In genomic region chr17:5281814-5282638, GRCh38 we compare ENCODE assay signal across 1 cellular context.
TF ChIP-seq lines count a peak whose summit lies in the region.

A gene with protein sequence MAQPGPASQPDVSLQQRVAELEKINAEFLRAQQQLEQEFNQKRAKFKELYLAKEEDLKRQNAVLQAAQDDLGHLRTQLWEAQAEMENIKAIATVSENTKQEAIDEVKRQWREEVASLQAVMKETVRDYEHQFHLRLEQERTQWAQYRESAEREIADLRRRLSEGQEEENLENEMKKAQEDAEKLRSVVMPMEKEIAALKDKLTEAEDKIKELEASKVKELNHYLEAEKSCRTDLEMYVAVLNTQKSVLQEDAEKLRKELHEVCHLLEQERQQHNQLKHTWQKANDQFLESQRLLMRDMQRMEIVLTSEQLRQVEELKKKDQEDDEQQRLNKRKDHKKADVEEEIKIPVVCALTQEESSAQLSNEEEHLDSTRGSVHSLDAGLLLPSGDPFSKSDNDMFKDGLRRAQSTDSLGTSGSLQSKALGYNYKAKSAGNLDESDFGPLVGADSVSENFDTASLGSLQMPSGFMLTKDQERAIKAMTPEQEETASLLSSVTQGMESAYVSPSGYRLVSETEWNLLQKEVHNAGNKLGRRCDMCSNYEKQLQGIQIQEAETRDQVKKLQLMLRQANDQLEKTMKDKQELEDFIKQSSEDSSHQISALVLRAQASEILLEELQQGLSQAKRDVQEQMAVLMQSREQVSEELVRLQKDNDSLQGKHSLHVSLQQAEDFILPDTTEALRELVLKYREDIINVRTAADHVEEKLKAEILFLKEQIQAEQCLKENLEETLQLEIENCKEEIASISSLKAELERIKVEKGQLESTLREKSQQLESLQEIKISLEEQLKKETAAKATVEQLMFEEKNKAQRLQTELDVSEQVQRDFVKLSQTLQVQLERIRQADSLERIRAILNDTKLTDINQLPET (plus strand): TSS chr17:5282284. CDS start chr17:5282487, 203 bp downstream.

TF ChIP-seq in WTC11, 78 proteins besides CTCF, POLR2A, EP300 and RAD21 (continued from another document):
- TF ChIP-seq, protein P1, sequence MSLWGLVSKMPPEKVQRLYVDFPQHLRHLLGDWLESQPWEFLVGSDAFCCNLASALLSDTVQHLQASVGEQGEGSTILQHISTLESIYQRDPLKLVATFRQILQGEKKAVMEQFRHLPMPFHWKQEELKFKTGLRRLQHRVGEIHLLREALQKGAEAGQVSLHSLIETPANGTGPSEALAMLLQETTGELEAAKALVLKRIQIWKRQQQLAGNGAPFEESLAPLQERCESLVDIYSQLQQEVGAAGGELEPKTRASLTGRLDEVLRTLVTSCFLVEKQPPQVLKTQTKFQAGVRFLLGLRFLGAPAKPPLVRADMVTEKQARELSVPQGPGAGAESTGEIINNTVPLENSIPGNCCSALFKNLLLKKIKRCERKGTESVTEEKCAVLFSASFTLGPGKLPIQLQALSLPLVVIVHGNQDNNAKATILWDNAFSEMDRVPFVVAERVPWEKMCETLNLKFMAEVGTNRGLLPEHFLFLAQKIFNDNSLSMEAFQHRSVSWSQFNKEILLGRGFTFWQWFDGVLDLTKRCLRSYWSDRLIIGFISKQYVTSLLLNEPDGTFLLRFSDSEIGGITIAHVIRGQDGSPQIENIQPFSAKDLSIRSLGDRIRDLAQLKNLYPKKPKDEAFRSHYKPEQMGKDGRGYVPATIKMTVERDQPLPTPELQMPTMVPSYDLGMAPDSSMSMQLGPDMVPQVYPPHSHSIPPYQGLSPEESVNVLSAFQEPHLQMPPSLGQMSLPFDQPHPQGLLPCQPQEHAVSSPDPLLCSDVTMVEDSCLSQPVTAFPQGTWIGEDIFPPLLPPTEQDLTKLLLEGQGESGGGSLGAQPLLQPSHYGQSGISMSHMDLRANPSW (CRISPR knock-in tag; conservative IDR thresholded peaks at IDR 0.05; ENCODE audit: low read depth): 0 out of 2 replicates have a peak, but pooled peaks have one; percentile 49
- TF ChIP-seq, protein P2, sequence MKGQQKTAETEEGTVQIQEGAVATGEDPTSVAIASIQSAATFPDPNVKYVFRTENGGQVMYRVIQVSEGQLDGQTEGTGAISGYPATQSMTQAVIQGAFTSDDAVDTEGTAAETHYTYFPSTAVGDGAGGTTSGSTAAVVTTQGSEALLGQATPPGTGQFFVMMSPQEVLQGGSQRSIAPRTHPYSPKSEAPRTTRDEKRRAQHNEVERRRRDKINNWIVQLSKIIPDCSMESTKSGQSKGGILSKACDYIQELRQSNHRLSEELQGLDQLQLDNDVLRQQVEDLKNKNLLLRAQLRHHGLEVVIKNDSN (CRISPR knock-in tag; IDR thresholded peaks at IDR 0.05): peak; percentile 96
- TF ChIP-seq NR3C1 (CRISPR knock-in tag; conservative IDR thresholded peaks at IDR 0.05; ENCODE audit: low read depth): 0 out of 2 replicates have a peak, but pooled peaks have one; percentile 40
- peak; percentile 36; the same call in 1 of the 2 replicates for TF ChIP-seq ZNF423 (CRISPR knock-in tag; IDR thresholded peaks at IDR 0.05)
- 0 out of 2 replicates have a peak, but pooled peaks have one; percentile 75 for TF ChIP-seq FOXP1 (CRISPR knock-in tag; IDR thresholded peaks at IDR 0.05; ENCODE audit: borderline replicate concordance)
- TF ChIP-seq SP1 (CRISPR knock-in tag; conservative IDR thresholded peaks at IDR 0.05): peak; percentile 80
- TF ChIP-seq, protein P3, sequence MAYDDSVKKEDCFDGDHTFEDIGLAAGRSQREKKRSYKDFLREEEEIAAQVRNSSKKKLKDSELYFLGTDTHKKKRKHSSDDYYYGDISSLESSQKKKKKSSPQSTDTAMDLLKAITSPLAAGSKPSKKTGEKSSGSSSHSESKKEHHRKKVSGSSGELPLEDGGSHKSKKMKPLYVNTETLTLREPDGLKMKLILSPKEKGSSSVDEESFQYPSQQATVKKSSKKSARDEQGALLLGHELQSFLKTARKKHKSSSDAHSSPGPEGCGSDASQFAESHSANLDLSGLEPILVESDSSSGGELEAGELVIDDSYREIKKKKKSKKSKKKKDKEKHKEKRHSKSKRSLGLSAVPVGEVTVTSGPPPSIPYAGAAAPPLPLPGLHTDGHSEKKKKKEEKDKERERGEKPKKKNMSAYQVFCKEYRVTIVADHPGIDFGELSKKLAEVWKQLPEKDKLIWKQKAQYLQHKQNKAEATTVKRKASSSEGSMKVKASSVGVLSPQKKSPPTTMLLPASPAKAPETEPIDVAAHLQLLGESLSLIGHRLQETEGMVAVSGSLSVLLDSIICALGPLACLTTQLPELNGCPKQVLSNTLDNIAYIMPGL (CRISPR knock-in tag; IDR thresholded peaks at IDR 0.05): no peak
- 0 out of 2 replicates have a peak, but pooled peaks have one; percentile 28 for TF ChIP-seq CREB1 (CRISPR knock-in tag; IDR thresholded peaks at IDR 0.05)
- no peak for TF ChIP-seq SMAD3 (CRISPR knock-in tag; IDR thresholded peaks at IDR 0.05; ENCODE audit: borderline replicate concordance)
- peak; percentile 86 for TF ChIP-seq GTF2I (CRISPR knock-in tag; conservative IDR thresholded peaks at IDR 0.05)
- TF ChIP-seq ZNF671 (CRISPR knock-in tag; IDR thresholded peaks at IDR 0.05): no peak
- 0 out of 2 replicates have a peak, but pooled peaks have one; percentile 33 for TF ChIP-seq KAT7 (CRISPR knock-in tag; IDR thresholded peaks at IDR 0.05; ENCODE audit: borderline replicate concordance)
- 0 out of 2 replicates have a peak, but pooled peaks have one; percentile 35 for TF ChIP-seq TEAD1 (CRISPR knock-in tag; IDR thresholded peaks at IDR 0.05)
- no peak for TF ChIP-seq ZNF425 (CRISPR knock-in tag; conservative IDR thresholded peaks at IDR 0.05)
- TF ChIP-seq ZNF263 (CRISPR knock-in tag; IDR thresholded peaks at IDR 0.05; ENCODE audit: low read depth): no peak
- TF ChIP-seq, protein P4, sequence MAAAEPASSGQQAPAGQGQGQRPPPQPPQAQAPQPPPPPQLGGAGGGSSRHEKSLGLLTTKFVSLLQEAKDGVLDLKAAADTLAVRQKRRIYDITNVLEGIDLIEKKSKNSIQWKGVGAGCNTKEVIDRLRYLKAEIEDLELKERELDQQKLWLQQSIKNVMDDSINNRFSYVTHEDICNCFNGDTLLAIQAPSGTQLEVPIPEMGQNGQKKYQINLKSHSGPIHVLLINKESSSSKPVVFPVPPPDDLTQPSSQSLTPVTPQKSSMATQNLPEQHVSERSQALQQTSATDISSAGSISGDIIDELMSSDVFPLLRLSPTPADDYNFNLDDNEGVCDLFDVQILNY (CRISPR knock-in tag; IDR thresholded peaks at IDR 0.05): peak; percentile 68; the same call in 1 of the 2 replicates
- 0 out of 2 replicates have a peak, but pooled peaks have one; percentile 23 for TF ChIP-seq E2F4 (CRISPR knock-in tag; IDR thresholded peaks at IDR 0.05; ENCODE audit: borderline replicate concordance, low read depth)
- no peak for TF ChIP-seq OVOL2 (CRISPR knock-in tag; IDR thresholded peaks at IDR 0.05; ENCODE audit: borderline replicate concordance)
- no peak for TF ChIP-seq SOX15 (CRISPR knock-in tag; IDR thresholded peaks at IDR 0.05)
- TF ChIP-seq TEAD4 (CRISPR knock-in tag; IDR thresholded peaks at IDR 0.05): no peak
